ENCODE assay signal across 12 cellular contexts in the genomic region with DNA sequence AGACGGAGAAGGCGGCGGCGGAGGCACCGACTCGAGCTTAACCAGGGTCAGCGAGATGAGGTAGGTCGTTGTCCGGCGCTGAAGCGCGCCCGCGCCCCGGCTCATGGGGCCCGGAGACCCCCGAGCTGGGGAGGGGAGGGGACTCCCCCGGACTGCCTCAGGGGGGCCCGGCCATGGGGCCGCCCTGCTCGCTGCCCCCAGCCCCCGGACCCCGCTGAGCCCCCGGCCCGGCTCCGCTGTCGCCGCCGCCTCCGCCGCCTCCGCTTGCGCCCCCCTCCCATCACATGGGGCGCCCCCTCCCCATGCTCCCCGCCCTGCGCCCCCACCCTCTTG. TPM values are rescaled to one million over a fixed set of nuclear protein-coding genes. Genes with fewer than 3 reads are reported as not detected.
DNase-seq lines count a peak whose midpoint lies in the region; ATAC-seq, FAIRE-seq and TF ChIP-seq lines count a peak whose summit lies in the region.
"Had no signal": no experiment of that assay in that cellular context is flagged by ENCODE, and none has a peak within 500 bp of the region (broad histone marks: within the 10 kb centered on the region; RNA-seq: fewer than 3 reads in every experiment).

No MANE protein-coding gene starts in this region.

- H3K36me3 ChIP-seq in BJ (ENCODE audit: control insufficient read depth, insufficient read depth, low read length) (no peaks in the 10 kb centered on the region), hepatocyte (replicated peaks; ENCODE audit: insufficient read depth, low read depth) (no peaks in the 10 kb centered on the region), gastrocnemius medialis (no peaks in the 10 kb centered on the region)
- H3K36me3 ChIP-seq: HAP-1 had no signal

- no peak for TF ChIP-seq POLR2A in gastrocnemius medialis (IDR thresholded peaks at IDR 0.05)
- no peak for TF ChIP-seq POLR2A in GM12892 (IDR thresholded peaks at IDR 0.05; ENCODE audit: low read depth, low read length)

- in situ Hi-C loops in gastrocnemius medialis (cut with MboI; ENCODE audit: low sequenced_read_pairs in 4 of 4) = no loop called here

- H3K4me3 ChIP-seq in BJ (ENCODE audit: low read depth, low read length) = peak overlapping the region; percentile 22; the same call in 1 of the 2 replicates
- H3K4me3 ChIP-seq in WI38 (ENCODE audit: low read depth, low read length) = peak overlapping the region; percentile 27
- H3K4me3 ChIP-seq in hepatocyte = peak overlapping the region; percentile 42
- H3K4me3 ChIP-seq in gastrocnemius medialis = peak overlapping the region; percentile 23 to 49 (median 47)
- H3K4me3 ChIP-seq: body of pancreas, HAP-1, left lung had no signal

- TF ChIP-seq CTCF in BJ (IDR thresholded peaks at IDR 0.05; ENCODE audit: insufficient read depth, low read depth, low read length) (no peak), WI38 (IDR thresholded peaks at IDR 0.05; ENCODE audit: low read depth, low read length) (no peak), hepatocyte (IDR thresholded peaks at IDR 0.05; ENCODE audit: poor library complexity) (no peak), gastrocnemius medialis (IDR thresholded peaks at IDR 0.05 in 4 of 5, conservative IDR thresholded peaks at IDR 0.05 in 1 of 5) (no peak)

- H3K27ac ChIP-seq in hepatocyte = no peak overlapping the region
- H3K27ac ChIP-seq in gastrocnemius medialis = peak overlapping the region; percentile 36 to 66 (median 56)
- H3K27ac ChIP-seq: body of pancreas, left lung, RWPE1 had no signal

- FAIRE-seq in GM12892 (lab: Jason Lieb, UNC) = no peak

- peak overlapping the region; percentile 94 for H3K4me2 ChIP-seq in hepatocyte

- peaks cover 23% of the 10 kb centered on the region for H3K4me1 ChIP-seq in hepatocyte (ENCODE audit: insufficient read depth)
- peaks cover 7 to 27% of the 10 kb centered on the region in 2 donors for H3K4me1 ChIP-seq in gastrocnemius medialis
- H3K4me1 ChIP-seq: HAP-1 had no signal

- H3K9me3 ChIP-seq in hepatocyte (ENCODE audit: low read depth) (no peaks in the 10 kb centered on the region), gastrocnemius medialis (no peaks in the 10 kb centered on the region)
- H3K9me3 ChIP-seq: body of pancreas, HAP-1, left lung had no signal

- no peak for DNase-seq in BJ (ENCODE audit: low read depth)
- no peak for DNase-seq in hepatocyte (ENCODE audit: low spot score)
- no peak for DNase-seq in gastrocnemius medialis
- no peak for DNase-seq in GM12892 (ENCODE audit: insufficient read length)
- DNase-seq in A172 (ENCODE audit: low spot score) = no peak
- DNase-seq: left lung had no signal

- H3K9me2 ChIP-seq in hepatocyte (replicated peaks; ENCODE audit: insufficient read depth) = no peaks in the 10 kb centered on the region

- CTCF ChIA-PET in BJ (lab: Yijun Ruan, JAX) = interaction anchor here (4.4 kb wide), 1 partner anchor 12 kb away, joined by 58 read pairs; no protein-coding TSS in a partner anchor

- ATAC-seq in gastrocnemius medialis (no peak), HG02571 (IDR thresholded peaks at IDR 0.05; ENCODE audit: unreplicated experiment) (no peak), GM21576 (IDR thresholded peaks at IDR 0.05; ENCODE audit: unreplicated experiment) (no peak)
- ATAC-seq: left lung had no signal

- H2AFZ ChIP-seq in hepatocyte = peak overlapping the region; percentile 68

- no peaks in the 10 kb centered on the region for H3K79me2 ChIP-seq in hepatocyte

- peaks cover 55% of the 10 kb centered on the region for H3K27me3 ChIP-seq in BJ (ENCODE audit: control insufficient read depth, insufficient read depth, low read length)
- H3K27me3 ChIP-seq in hepatocyte = peaks cover 98% of the 10 kb centered on the region
- H3K27me3 ChIP-seq in gastrocnemius medialis = peaks cover 46 to 55% (median 47%) of the 10 kb centered on the region in 3 donors

- WGBS in hepatocyte (ENCODE audit: low lambda C conversion rate, missing lambda C conversion rate) = no CpG with 5 or more reads among the region's 36 CpGs

- POLR2A ChIA-PET in BJ (lab: Charles Lee) = no interaction called here

- intact Hi-C loops in gastrocnemius medialis (cut with DNase I; ENCODE audit: low total_unique reads) = no loop called here

- H4K20me1 ChIP-seq in hepatocyte (ENCODE audit: insufficient read depth, poor library complexity, severe bottlenecking) = no peaks in the 10 kb centered on the region

RNA-seq across cellular contexts. Expression of gene AGAP2, which starts 0.4 kb away (rescaled TPM):
- polyA plus RNA-seq in BJ (2011; rRNA removed) (0.04 and 0.05 TPM in 2 replicates), hepatocyte (0.04 TPM in 2 replicates)
- 0.26 and 0.47 TPM in 2 replicates for polyA minus RNA-seq in BJ (2011; rRNA and poly(A)+ RNA removed)
- total RNA-seq in hepatocyte (0.33 and 0.76 TPM in 2 replicates), gastrocnemius medialis (1 to 10 TPM; 1.8 to 5.4 (median 3.7) TPM)
- 4.7 TPM for polyA plus RNA-seq in GM12892 (2012; ENCODE audit: missing spikeins)
- total RNA-seq in A172 (2014; rRNA removed; shearing (Covaris generic)) = 0.02 and 0.55 TPM in 2 replicates

RNA-seq across cellular contexts. Expression of gene TSPAN31, which starts 6.7 kb away (rescaled TPM):
- polyA plus RNA-seq in BJ (2011; rRNA removed) = 25.7 and 40.4 TPM in 2 replicates
- 22.7 and 28.2 TPM in 2 replicates for polyA minus RNA-seq in BJ (2011; rRNA and poly(A)+ RNA removed)
- total RNA-seq in hepatocyte = 77.6 and 81.3 TPM in 2 replicates
- polyA plus RNA-seq in hepatocyte = 54.9 and 69.2 TPM in 2 replicates
- 10 to 100 TPM; 25.5 to 58.9 (median 32.2) TPM for total RNA-seq in gastrocnemius medialis
- 30.4 TPM for polyA plus RNA-seq in GM12892 (2012; ENCODE audit: missing spikeins)
- total RNA-seq in A172 (2014; rRNA removed; shearing (Covaris generic)) = 31.2 and 33.3 TPM in 2 replicates

RNA-seq across cellular contexts. Expression of gene CDK4, which starts 14.0 kb away (rescaled TPM):
- 208 and 293 TPM in 2 replicates for polyA plus RNA-seq in BJ (2011; rRNA removed)
- polyA minus RNA-seq in BJ (2011; rRNA and poly(A)+ RNA removed) = 69.7 and 116 TPM in 2 replicates
- total RNA-seq in hepatocyte = 306 and 339 TPM in 2 replicates
- 308 and 315 TPM in 2 replicates for polyA plus RNA-seq in hepatocyte
- total RNA-seq in gastrocnemius medialis = 10 to 100 TPM; 39.7 to 55.5 (median 47.4) TPM
- polyA plus RNA-seq in GM12892 (2012; ENCODE audit: missing spikeins) = 137 TPM
- total RNA-seq in A172 (2014; rRNA removed; shearing (Covaris generic)) = 300 and 506 TPM in 2 replicates

RNA-seq across cellular contexts. Expression of gene MARCHF9, which starts 16.8 kb away (rescaled TPM):
- polyA plus RNA-seq in BJ (2011; rRNA removed) (3.1 and 6.2 TPM in 2 replicates), hepatocyte (13.6 and 14.8 TPM in 2 replicates)
- polyA minus RNA-seq in BJ (2011; rRNA and poly(A)+ RNA removed) = 3.0 and 5.1 TPM in 2 replicates
- total RNA-seq in hepatocyte (14.6 and 16.9 TPM in 2 replicates), gastrocnemius medialis (10 to 100 TPM in 1 of 4 donors, 1 to 10 TPM in 3; 4.8 to 11.3 (median 7.9) TPM)
- 11.8 TPM for polyA plus RNA-seq in GM12892 (2012; ENCODE audit: missing spikeins)
- 10.5 and 12.9 TPM in 2 replicates for total RNA-seq in A172 (2014; rRNA removed; shearing (Covaris generic))

RNA-seq across cellular contexts. Expression of gene CYP27B1, which starts 28.8 kb away (rescaled TPM):
- 0.76 and 0.91 TPM in 2 replicates for polyA plus RNA-seq in BJ (2011; rRNA removed)
- 0.43 and 1.1 TPM in 2 replicates for polyA minus RNA-seq in BJ (2011; rRNA and poly(A)+ RNA removed)
- 0.23 and 2.9 TPM in 2 replicates for total RNA-seq in hepatocyte
- polyA plus RNA-seq in hepatocyte = 0.89 and 2.3 TPM in 2 replicates
- total RNA-seq in gastrocnemius medialis = not detected
- polyA plus RNA-seq in GM12892 (2012; ENCODE audit: missing spikeins) = 0.19 TPM
- 0.90 and 2.1 TPM in 2 replicates for total RNA-seq in A172 (2014; rRNA removed; shearing (Covaris generic))
